17 cellular contexts compared by ENCODE assay signal in genomic region chr9:98105006-98105405, GRCh38. TPM values are rescaled to one million over a fixed set of nuclear protein-coding genes. Genes with fewer than 3 reads are reported as not detected.
DNase-seq lines count a peak whose midpoint lies in the region; ATAC-seq, FAIRE-seq and TF ChIP-seq lines count a peak whose summit lies in the region.
"Had no signal": no experiment of that assay in that cellular context is flagged by ENCODE, and none has a peak within 500 bp of the region (broad histone marks: within the 10 kb centered on the region; RNA-seq: fewer than 3 reads in every experiment).

No MANE protein-coding gene starts in this region.

- peak overlapping the region; percentile 35 for H3K18ac ChIP-seq in neuronal stem cell (ENCODE audit: low read length)

- H3K27me3 ChIP-seq in CD4-positive, CD25-positive, alpha-beta regulatory T cell (ENCODE audit: control insufficient read depth, insufficient read depth, low read length), result no peaks in the 10 kb centered on the region
- H3K27me3 ChIP-seq in neuronal stem cell (ENCODE audit: control insufficient read depth in 3 of 3, insufficient read depth in 3 of 3, low read depth in 1 of 3, low read length in 3 of 3), result peaks cover 0 to 1% (median 0%) of the 10 kb centered on the region in 3 experiments
- H3K27me3 ChIP-seq: uterus had no signal

- H2AFZ ChIP-seq in neuronal stem cell (ENCODE audit: low read length), result no peak overlapping the region

- H2BK5ac ChIP-seq in neuronal stem cell (ENCODE audit: low read length), result no peak overlapping the region

- H2AK5ac ChIP-seq in neuronal stem cell (ENCODE audit: low read depth, low read length), result no peak overlapping the region

- peaks cover 50% of the 10 kb centered on the region for H3K36me3 Mint-ChIP-seq in CD4-positive, CD25-positive, alpha-beta regulatory T cell
- H3K36me3 Mint-ChIP-seq in activated T-helper 2 cell treated with anti-CD3 and anti-CD28 coated beads, Interferon-gamma antibody, Interleukin-2, Interleukin-4, amounts not matched to agents 10 μg/mL and 5 μg/mL and 100 μg/mL, durations not matched to agents 14 hours and 24 hours and 36 hours (ENCODE audit: low read depth), result peaks cover 70% of the 10 kb centered on the region

- H3K36me3 ChIP-seq in CD4-positive, CD25-positive, alpha-beta regulatory T cell (ENCODE audit: control insufficient read depth, insufficient read depth, low read length), result peaks cover 26% of the 10 kb centered on the region
- H3K36me3 ChIP-seq in neuronal stem cell (replicated peaks in 1 of 2; ENCODE audit: control insufficient read depth in 2 of 2, insufficient read depth in 2 of 2, low read length in 2 of 2), result no peaks in the 10 kb centered on the region
- H3K36me3 ChIP-seq: uterus had no signal

- H3K9me3 Mint-ChIP-seq in CD4-positive, CD25-positive, alpha-beta regulatory T cell, result peaks cover 0 to 2% (median 0%) of the 10 kb centered on the region in 7 donors
- peaks cover 6% of the 10 kb centered on the region for H3K9me3 Mint-ChIP-seq in activated T-helper 2 cell treated with anti-CD3 and anti-CD28 coated beads, Interferon-gamma antibody, Interleukin-2, Interleukin-4, amounts not matched to agents 10 μg/mL and 5 μg/mL and 100 μg/mL, durations not matched to agents 14 hours and 24 hours and 36 hours
- H3K9me3 Mint-ChIP-seq: stimulated activated naive B cell treated with anti-CD40 and anti-IgM and Interleukin-4, amounts not matched to agents 10 μg/mL and 1 μg/mL and 100 μg/mL, for 72 hours had no signal

- no peak for TF ChIP-seq POLR2A in GM12892 (IDR thresholded peaks at IDR 0.05; ENCODE audit: low read depth, low read length)

- H3K27me3 Mint-ChIP-seq in CD4-positive, CD25-positive, alpha-beta regulatory T cell, result no peaks in the 10 kb centered on the region
- H3K27me3 Mint-ChIP-seq in activated T-helper 2 cell treated with anti-CD3 and anti-CD28 coated beads, Interferon-gamma antibody, Interleukin-2, Interleukin-4, amounts not matched to agents 10 μg/mL and 5 μg/mL and 100 μg/mL, durations not matched to agents 14 hours and 24 hours and 36 hours (ENCODE audit: low read depth), result no peaks in the 10 kb centered on the region
- H3K27me3 Mint-ChIP-seq: stimulated activated naive B cell treated with anti-CD40 and anti-IgM and Interleukin-4, amounts not matched to agents 10 μg/mL and 1 μg/mL and 100 μg/mL, for 72 hours had no signal

- no peak overlapping the region for H3K4me2 ChIP-seq in neuronal stem cell (ENCODE audit: insufficient read depth, low read length, poor library complexity, severe bottlenecking)

- FAIRE-seq in GM12892 (lab: Jason Lieb, UNC) (peak; percentile 54), HTR-8/SVneo (lab: Jason Lieb, UNC) (no peak)
- FAIRE-seq: frontal cortex had no signal

- no peak overlapping the region for H2BK15ac ChIP-seq in neuronal stem cell (ENCODE audit: low read length)

- peak overlapping the region in 2 of 4 donors; percentile 54 to 74 for H3K4me3 Mint-ChIP-seq in CD4-positive, CD25-positive, alpha-beta regulatory T cell
- H3K4me3 Mint-ChIP-seq in activated T-helper 2 cell treated with anti-CD3 and anti-CD28 coated beads, Interferon-gamma antibody, Interleukin-2, Interleukin-4, amounts not matched to agents 10 μg/mL and 5 μg/mL and 100 μg/mL, durations not matched to agents 14 hours and 24 hours and 36 hours (ENCODE audit: low read depth), result no peak overlapping the region
- H3K4me3 Mint-ChIP-seq: stimulated activated naive B cell treated with anti-CD40 and anti-IgM and Interleukin-4, amounts not matched to agents 10 μg/mL and 1 μg/mL and 100 μg/mL, for 72 hours had no signal

- H3K23ac ChIP-seq in neuronal stem cell (ENCODE audit: low read depth, low read length, poor library complexity), result no peak overlapping the region

- no peaks in the 10 kb centered on the region for H3K9me3 ChIP-seq in CD4-positive, CD25-positive, alpha-beta regulatory T cell (ENCODE audit: control insufficient read depth in 2 of 2, low read length in 2 of 2)
- H3K9me3 ChIP-seq in neuronal stem cell (replicated peaks in 1 of 2; ENCODE audit: control insufficient read depth in 2 of 2, insufficient read depth in 1 of 2, low read depth in 1 of 2, low read length in 2 of 2), result no peaks in the 10 kb centered on the region
- H3K9me3 ChIP-seq: uterus had no signal

- no peak overlapping the region for H2BK120ac ChIP-seq in neuronal stem cell (ENCODE audit: low read depth, low read length)

- H3K9ac ChIP-seq in neuronal stem cell (ENCODE audit: low read depth, low read length, poor library complexity), result no peak overlapping the region

- H3K79me1 ChIP-seq in neuronal stem cell (ENCODE audit: low read depth, low read length), result no peaks in the 10 kb centered on the region

- WGBS in neuronal stem cell (ENCODE audit: extremely low coverage in 2 of 2, insufficient read length in 2 of 2, insufficient replicate concordance in 1 of 2), 2 donors, result no CpG with 5 or more reads among the region's 7 CpGs

- H4K91ac ChIP-seq in neuronal stem cell (ENCODE audit: low read depth, low read length, poor library complexity), result no peak overlapping the region

- peaks cover 99% of the 10 kb centered on the region for H3K4me1 ChIP-seq in CD4-positive, CD25-positive, alpha-beta regulatory T cell (ENCODE audit: control insufficient read depth, insufficient read depth, low read length, poor library complexity, severe bottlenecking)
- H3K4me1 ChIP-seq in neuronal stem cell (ENCODE audit: control insufficient read depth in 2 of 2, insufficient read depth in 1 of 2, low read depth in 1 of 2, low read length in 2 of 2), result peaks cover 0 to 6% of the 10 kb centered on the region in 2 donors
- H3K4me1 ChIP-seq: uterus had no signal

- no peak overlapping the region for H2BK12ac ChIP-seq in neuronal stem cell (ENCODE audit: low read length)

- H3K27ac ChIP-seq in CD4-positive, CD25-positive, alpha-beta regulatory T cell (ENCODE audit: insufficient read depth, low read length, poor library complexity, severe bottlenecking), result peak overlapping the region; percentile 87
- H3K27ac ChIP-seq in neuronal stem cell (replicated peaks; ENCODE audit: low read length), result no peak overlapping the region
- H3K27ac ChIP-seq: uterus had no signal

- H3K4me1 Mint-ChIP-seq in CD4-positive, CD25-positive, alpha-beta regulatory T cell, result peaks cover 37 to 94% (median 66%) of the 10 kb centered on the region in 4 donors
- peaks cover 74% of the 10 kb centered on the region for H3K4me1 Mint-ChIP-seq in activated T-helper 2 cell treated with anti-CD3 and anti-CD28 coated beads, Interferon-gamma antibody, Interleukin-2, Interleukin-4, amounts not matched to agents 10 μg/mL and 5 μg/mL and 100 μg/mL, durations not matched to agents 14 hours and 24 hours and 36 hours (ENCODE audit: low read depth)

- ATAC-seq in CD4-positive, CD25-positive, alpha-beta regulatory T cell (ENCODE audit: low read depth in 2 of 2), result no peak
- ATAC-seq in GM21723 (IDR thresholded peaks at IDR 0.05; ENCODE audit: unreplicated experiment), result no peak
- ATAC-seq in GM21526 (IDR thresholded peaks at IDR 0.05; ENCODE audit: low FRiP score, unreplicated experiment), result no peak

- H3K14ac ChIP-seq in neuronal stem cell (ENCODE audit: low read length), result peak overlapping the region; percentile 17

- no peak overlapping the region for H4K8ac ChIP-seq in neuronal stem cell (ENCODE audit: low read depth, low read length)

- peak overlapping the region; percentile 14 for H3K4me3 ChIP-seq in CD4-positive, CD25-positive, alpha-beta regulatory T cell (ENCODE audit: low read depth, low read length)
- no peak overlapping the region for H3K4me3 ChIP-seq in neuronal stem cell (ENCODE audit: low read length in 2 of 2)
- H3K4me3 ChIP-seq: uterus had no signal

- H3K4ac ChIP-seq in neuronal stem cell (ENCODE audit: low read length), result no peak overlapping the region

- peak overlapping the region; percentile 93 to 100 (median 97) for H3K27ac Mint-ChIP-seq in CD4-positive, CD25-positive, alpha-beta regulatory T cell
- peak overlapping the region; percentile 89 for H3K27ac Mint-ChIP-seq in activated T-helper 2 cell treated with anti-CD3 and anti-CD28 coated beads, Interferon-gamma antibody, Interleukin-2, Interleukin-4, amounts not matched to agents 10 μg/mL and 5 μg/mL and 100 μg/mL, durations not matched to agents 14 hours and 24 hours and 36 hours

- DNase-seq in CD4-positive, CD25-positive, alpha-beta regulatory T cell, result no peak
- DNase-seq in GM12892 (ENCODE audit: insufficient read length) (no peak), neuronal stem cell (ENCODE audit: low spot score) (no peak), HTR-8/SVneo (ENCODE audit: insufficient read length, low spot score) (no peak)
- no peak for DNase-seq in activated T-helper 2 cell treated with anti-CD3 and anti-CD28 coated beads, Interferon-gamma antibody, Interleukin-2, Interleukin-4, amounts not matched to agents 10 μg/mL and 5 μg/mL and 100 μg/mL, durations not matched to agents 14 hours and 24 hours and 36 hours (ENCODE audit: low spot score)
- DNase-seq: C1 segment of cervical spinal cord; EL; HCEC 1CT; mammary epithelial cell; NCI-H1105; NK-92 treated with Interleukin-12 subunit alpha and Interleukin-12 subunit beta, amount 100 ng/mL, for 24 hours; nucleus accumbens; stimulated activated naive B cell treated with anti-CD40 and anti-IgM and Interleukin-4, amounts not matched to agents 10 μg/mL and 1 μg/mL and 100 μg/mL, for 72 hours; uterus had no signal

- intact Hi-C loops in activated T-helper 2 cell treated with anti-CD3 and anti-CD28 coated beads, Interferon-gamma antibody, Interleukin-2, Interleukin-4, amounts not matched to agents 10 μg/mL and 5 μg/mL and 100 μg/mL, durations not matched to agents 14 hours and 24 hours and 36 hours (cut with micrococcal nuclease), result loop anchor here (10.0 kb wide), 1 partner anchor 180 kb away; the partner anchor contains the start of gene TRMO

RNA-seq across cellular contexts. Expression of gene TRIM14, which starts 14.0 kb away (rescaled TPM):
- 120 TPM for total RNA-seq in CD4-positive, CD25-positive, alpha-beta regulatory T cell
- polyA plus RNA-seq in CD4-positive, CD25-positive, alpha-beta regulatory T cell, result 10 to 100 TPM; 65.2 to 94.0 (median 73.7) TPM
- 20.8 TPM for polyA plus RNA-seq in GM12892 (2012; ENCODE audit: missing spikeins)
- total RNA-seq in activated T-helper 2 cell treated with anti-CD3 and anti-CD28 coated beads, Interferon-gamma antibody, Interleukin-2, Interleukin-4, amounts not matched to agents 10 μg/mL and 5 μg/mL and 100 μg/mL, durations not matched to agents 14 hours and 24 hours and 36 hours, result 37.7 and 41.5 TPM in 2 replicates
- polyA plus RNA-seq in neuronal stem cell (2013, experiment 1 of 2), result 1.7 TPM
- polyA plus RNA-seq in neuronal stem cell (2013, experiment 2 of 2), result 1.9 TPM

RNA-seq across cellular contexts. Expression of gene NANS, which starts 48.5 kb away (rescaled TPM):
- total RNA-seq in CD4-positive, CD25-positive, alpha-beta regulatory T cell, result 51.4 TPM
- polyA plus RNA-seq in CD4-positive, CD25-positive, alpha-beta regulatory T cell, result 10 to 100 TPM; 34.4 to 44.7 (median 36.4) TPM
- 45.7 TPM for polyA plus RNA-seq in GM12892 (2012; ENCODE audit: missing spikeins)
- 63.4 and 64.7 TPM in 2 replicates for total RNA-seq in activated T-helper 2 cell treated with anti-CD3 and anti-CD28 coated beads, Interferon-gamma antibody, Interleukin-2, Interleukin-4, amounts not matched to agents 10 μg/mL and 5 μg/mL and 100 μg/mL, durations not matched to agents 14 hours and 24 hours and 36 hours
- 24.9 TPM for polyA plus RNA-seq in neuronal stem cell (2013, experiment 1 of 2)
- 23.1 TPM for polyA plus RNA-seq in neuronal stem cell (2013, experiment 2 of 2)
